ENCODE assay signal across 8 cellular contexts in the genomic region with DNA sequence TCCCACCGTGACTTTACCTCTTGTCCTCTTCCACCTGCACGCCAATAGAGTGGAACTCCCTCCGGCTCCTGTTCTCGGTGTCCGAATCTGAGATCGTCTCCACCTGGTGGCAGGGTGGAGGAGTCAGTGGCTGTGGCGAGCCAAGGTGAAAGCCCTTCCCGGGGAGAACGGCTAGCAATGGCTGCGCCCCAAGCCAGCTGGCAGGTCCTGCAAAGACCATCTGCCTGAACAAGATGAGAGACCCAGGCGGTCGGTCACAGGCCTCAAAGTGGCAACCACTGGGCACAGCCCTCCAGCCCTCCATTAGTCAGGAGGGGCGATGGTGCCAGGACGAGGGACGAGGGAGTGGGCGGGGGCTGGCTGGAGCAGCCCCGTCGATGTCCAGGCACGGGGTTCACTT. TPM values are rescaled to one million over a fixed set of nuclear protein-coding genes. Genes with fewer than 3 reads are reported as not detected.
DNase-seq lines count a peak whose midpoint lies in the region; ATAC-seq, FAIRE-seq and TF ChIP-seq lines count a peak whose summit lies in the region.

No MANE protein-coding gene starts in this region.

- H3K4me2 ChIP-seq in GM12878 (ENCODE audit: control insufficient read depth, insufficient read depth): no peak overlapping the region

- H3K9me3 ChIP-seq in GM12878 (replicated peaks; ENCODE audit: control insufficient read depth, insufficient read depth, low read length): no peaks in the 10 kb centered on the region

- H3K36me3 Mint-ChIP-seq in CD14-positive monocyte (peaks cover 0 to 3% of the 10 kb centered on the region in 2 donors), memory B cell (peaks cover 1% of the 10 kb centered on the region)

- H3K9ac ChIP-seq in GM12878 (ENCODE audit: control insufficient read depth, insufficient read depth, low read length): no peak overlapping the region

- TF ChIP-seq CTCF in CD14-positive monocyte (IDR thresholded peaks at IDR 0.05) (no peak), GM12878 (IDR thresholded peaks at IDR 0.05 in 2 of 3, conservative IDR thresholded peaks at IDR 0.05 in 1 of 3; ENCODE audit: control insufficient read depth in 2 of 3, extremely low read depth in 1 of 3, insufficient read depth in 1 of 3, low read depth in 3 of 3, low read length in 3 of 3) (0 out of 6 replicates have a peak, but pooled peaks of 1 of the 3 experiments have one; percentile 10)

- H3K79me2 ChIP-seq in GM12878 (ENCODE audit: control insufficient read depth, insufficient read depth, low read length): no peaks in the 10 kb centered on the region

- WGBS in GM12878 (ENCODE audit: insufficient coverage, insufficient replicate concordance, low lambda C conversion rate, missing lambda C conversion rate): 61% methylated on average over 19 of the region's 19 CpGs

- peak overlapping the region; percentile 43 to 81 for H3K4me3 Mint-ChIP-seq in CD14-positive monocyte
- peak overlapping the region; percentile 80 for H3K4me3 Mint-ChIP-seq in memory B cell

- no peak for TF ChIP-seq EP300 in GM12878 (IDR thresholded peaks at IDR 0.05; ENCODE audit: borderline replicate concordance in 1 of 2, control insufficient read depth in 1 of 2, low read depth in 2 of 2, low read length in 2 of 2)

- CTCF ChIA-PET in GM12878 (lab: Yijun Ruan, JAX): no interaction called here

- TF ChIP-seq POLR2A in GM12878 (IDR thresholded peaks at IDR 0.05; ENCODE audit: low read depth, low read length) (no peak), H54 (IDR thresholded peaks at IDR 0.05; ENCODE audit: low read depth, low read length) (no peak)

- H3K27ac Mint-ChIP-seq in CD14-positive monocyte (no peak overlapping the region), memory B cell (no peak overlapping the region)

- no peak for TF ChIP-seq RAD21 in GM12878 (IDR thresholded peaks at IDR 0.05; ENCODE audit: insufficient read depth, low read depth, low read length)

- no peak overlapping the region for H3K4me3 ChIP-seq in GM12878

- no peak for DNase-seq in CD14-positive monocyte (ENCODE audit: low spot score)
- peak; percentile 22 for DNase-seq in HPDE6-E6E7 (ENCODE audit: extremely low spot score)
- no peak for DNase-seq in GM12878 (ENCODE audit: low read depth, low spot score)
- no peak for DNase-seq in memory B cell (ENCODE audit: low spot score in 2 of 2)
- DNase-seq in H54 (ENCODE audit: insufficient read length, low spot score): no peak

- peaks cover 4 to 13% of the 10 kb centered on the region in 2 experiments; a peak in 3 of 4 replicates for H3K27me3 ChIP-seq in GM12878 (replicated peaks in 1 of 2; ENCODE audit: control insufficient read depth in 2 of 2, insufficient read depth in 2 of 2, low read length in 1 of 2)

- intact Hi-C loops in CD14-positive monocyte (cut with micrococcal nuclease) (no loop called here), GM12878 (cut with micrococcal nuclease; ENCODE audit: unreplicated experiment) (no loop called here)

- H3K36me3 ChIP-seq in GM12878 (ENCODE audit: control insufficient read depth in 2 of 2, insufficient read depth in 2 of 2, low read length in 1 of 2): no peaks in the 10 kb centered on the region

- no peak overlapping the region for H2AFZ ChIP-seq in GM12878 (ENCODE audit: control insufficient read depth, low read depth, low read length)

- in situ Hi-C loops in GM12878 (cut with MboI): no loop called here

- RAD21 ChIA-PET in GM12878 (lab: Charles Lee; ENCODE audit: unreplicated experiment): no interaction called here

- no peak overlapping the region for H3K27ac ChIP-seq in GM12878 (ENCODE audit: control insufficient read depth, insufficient read depth)

- H3K4me1 Mint-ChIP-seq in CD14-positive monocyte (peaks cover 10% of the 10 kb centered on the region), memory B cell (peaks cover 4% of the 10 kb centered on the region)

- H3K27me3 Mint-ChIP-seq in CD14-positive monocyte (ENCODE audit: low read depth in 3 of 3) (peaks cover 59 to 80% (median 68%) of the 10 kb centered on the region in 3 donors), memory B cell (peaks cover 19% of the 10 kb centered on the region)

- FAIRE-seq in GM12878 (lab: Jason Lieb, UNC) (no peak), H54 (lab: Jason Lieb, UNC) (no peak)

- SMC1A ChIA-PET in GM12878 (lab: Charles Lee; ENCODE audit: uncharacterized antibody, unreplicated experiment): no interaction called here

- H3K9me3 Mint-ChIP-seq in CD14-positive monocyte: peaks cover 0 to 12% (median 9%) of the 10 kb centered on the region in 7 donors
- no peaks in the 10 kb centered on the region for H3K9me3 Mint-ChIP-seq in memory B cell

- BruUV-seq in GM12878 (replicated peaks; lab: Mats Ljungman, UMichigan): no TSS peak

- no peaks in the 10 kb centered on the region for H4K20me1 ChIP-seq in GM12878 (ENCODE audit: control insufficient read depth, insufficient read depth)

- ATAC-seq in GM12878 (peak; percentile 21; the same call in 1 of the 3 replicates), memory B cell (ENCODE audit: low read depth) (peak; percentile 36), HG02870 (IDR thresholded peaks at IDR 0.05; ENCODE audit: unreplicated experiment) (no peak), HG02610 (IDR thresholded peaks at IDR 0.05; ENCODE audit: unreplicated experiment) (no peak), GM19395 (IDR thresholded peaks at IDR 0.05; ENCODE audit: unreplicated experiment) (no peak)

- POLR2A ChIA-PET in GM12878 (lab: Charles Lee): no interaction called here

- H3K4me1 ChIP-seq in GM12878 (ENCODE audit: control insufficient read depth, insufficient read depth, low read length): no peaks in the 10 kb centered on the region

TF ChIP-seq in GM12878, 131 proteins besides CTCF, POLR2A, EP300 and RAD21:
- no peak for TF ChIP-seq SREBF2 (IDR thresholded peaks at IDR 0.05; ENCODE audit: low read length)
- no peak for TF ChIP-seq TARDBP (IDR thresholded peaks at IDR 0.05; ENCODE audit: borderline replicate concordance)
- TF ChIP-seq BCL11A (IDR thresholded peaks at IDR 0.05; ENCODE audit: low read depth, low read length): no peak
- no peak for TF ChIP-seq LARP7 (IDR thresholded peaks at IDR 0.05)
- TF ChIP-seq MLLT1 (IDR thresholded peaks at IDR 0.05): no peak
- TF ChIP-seq CBX5 (IDR thresholded peaks at IDR 0.05; ENCODE audit: low read depth): no peak

RNA-seq across cellular contexts. Expression of gene SMIM12, which starts 25.4 kb away (rescaled TPM):
- polyA plus RNA-seq in CD14-positive monocyte (100 to 1,000 TPM in 1 of 2 donors, 10 to 100 TPM in 1; 93.7 to 121 TPM), GM12878 (2011; rRNA removed) (24.2 and 39.2 TPM in 2 replicates), GM12878 (2014; fragmentation: Illumina TruSeq; extraction: Trizol) (45.5 and 55.9 TPM in 2 replicates), GM12878 (2014; fragmentation: Nextera tagmentation; extraction: Ambion mirVana) (10 to 100 TPM; 26.1 to 42.9 TPM), GM12878 (2014; rRNA removed) (45.3 and 48.9 TPM in 2 replicates), GM12878 (2016; fragmentation: Nextera tagmentation; extraction: Ambion mirVana) (10 to 100 TPM; 64.0 to 81.5 TPM)
- 26.1 and 28.7 TPM in 2 replicates for total RNA-seq in GM12878 (2013; cell fraction: nucleolus; rRNA removed)
- total RNA-seq in GM12878 (2014; rRNA removed) (39.4 and 41.0 TPM in 2 replicates), GM12878 (2014; rRNA removed; fragmentation: Illumina TruSeq; extraction: Trizol) (37.1 and 38.7 TPM in 2 replicates), GM12878 (2021) (42.4 and 45.6 TPM in 2 replicates)
- 24.7 TPM for polyA plus RNA-seq in GM12878 (2011; ENCODE audit: low read depth)
- 49.0 and 50.5 TPM in 2 replicates for polyA plus RNA-seq in GM12878 (2011; cell fraction: cytosol; rRNA removed)
- 17.7 and 20.6 TPM in 2 replicates for polyA plus RNA-seq in GM12878 (2011; cell fraction: nucleus; rRNA removed)
- polyA plus RNA-seq in GM12878 (2012): 26.0 and 31.6 TPM in 2 replicates
- 20.8 and 22.8 TPM in 2 replicates for polyA minus RNA-seq in GM12878 (2011; rRNA and poly(A)+ RNA removed)
- 6.4 and 9.4 TPM in 2 replicates for polyA minus RNA-seq in GM12878 (2011; cell fraction: cytosol; rRNA and poly(A)+ RNA removed)
- 9.3 and 17.4 TPM in 2 replicates for polyA minus RNA-seq in GM12878 (2011; cell fraction: nucleus; rRNA and poly(A)+ RNA removed)

RNA-seq across cellular contexts. Expression of gene DLGAP3, which starts 44.5 kb away (rescaled TPM):
- polyA plus RNA-seq in CD14-positive monocyte (under 1 TPM; 0.10 to 0.16 TPM), GM12878 (2011; rRNA removed) (0.03 TPM in 1 of 2 replicates, not detected in the other), GM12878 (2014; fragmentation: Illumina TruSeq; extraction: Trizol) (not detected in 2 replicates), GM12878 (2014; fragmentation: Nextera tagmentation; extraction: Ambion mirVana) (not detected), GM12878 (2014; rRNA removed) (0.12 and 0.16 TPM in 2 replicates), GM12878 (2016; fragmentation: Nextera tagmentation; extraction: Ambion mirVana) (under 1 TPM in 1 of 2 experiments, not detected in 1; 0.05 TPM)
- total RNA-seq in GM12878 (2013; cell fraction: nucleolus; rRNA removed): 0.42 and 0.77 TPM in 2 replicates
- total RNA-seq in GM12878 (2014; rRNA removed) (0.05 and 0.11 TPM in 2 replicates), GM12878 (2014; rRNA removed; fragmentation: Illumina TruSeq; extraction: Trizol) (0.04 TPM in 1 of 2 replicates, not detected in the other), GM12878 (2021) (0.15 and 0.21 TPM in 2 replicates)
- not detected for polyA plus RNA-seq in GM12878 (2011; ENCODE audit: low read depth)
- 0.05 and 0.06 TPM in 2 replicates for polyA plus RNA-seq in GM12878 (2011; cell fraction: cytosol; rRNA removed)
- polyA plus RNA-seq in GM12878 (2011; cell fraction: nucleus; rRNA removed): 0.16 and 0.42 TPM in 2 replicates
- polyA plus RNA-seq in GM12878 (2012): 0.21 and 0.34 TPM in 2 replicates
- 0.31 TPM in 1 of 2 replicates, not detected in the other for polyA minus RNA-seq in GM12878 (2011; rRNA and poly(A)+ RNA removed)
- polyA minus RNA-seq in GM12878 (2011; cell fraction: cytosol; rRNA and poly(A)+ RNA removed): not detected in 2 replicates
- polyA minus RNA-seq in GM12878 (2011; cell fraction: nucleus; rRNA and poly(A)+ RNA removed): 0.48 and 0.67 TPM in 2 replicates

Comparison
In these comparisons a context has a peak if more than half of its experiments do, and no peak if none do; other contexts are left out.
1. ATAC-seq: peak in GM12878 (single experiment) and memory B cell (single experiment); none in HG02870 (single experiment), HG02610 (single experiment) and GM19395 (single experiment).